Comparison of ENCODE assay signal across 8 cellular contexts in genomic region chr12:10749700-10750384, GRCh38. TPM values are rescaled to one million over a fixed set of nuclear protein-coding genes. Genes with fewer than 3 reads are reported as not detected.
DNase-seq lines count a peak whose midpoint lies in the region; ATAC-seq, FAIRE-seq and TF ChIP-seq lines count a peak whose summit lies in the region.

No MANE protein-coding gene starts in this region.

- H3K4me2 ChIP-seq in HCT116 (ENCODE audit: low read length), result peak overlapping the region; percentile 65

- H3K9me2 ChIP-seq in HCT116 (ENCODE audit: insufficient read depth), result no peaks in the 10 kb centered on the region

- H3K27ac Mint-ChIP-seq in activated naive CD8-positive, alpha-beta T cell treated with anti-CD3 and anti-CD28 coated beads, Interleukin-2, amount 10 ng/mL, durations not matched to agents 7 days and 5 days, result peak overlapping the region; percentile 68

- RAD21 ChIA-PET in HCT116 (lab: Charles Lee; ENCODE audit: low non-redundant PET in 1 of 2, low total read pairs in 2 of 2, uncharacterized antibody in 2 of 2, unreplicated experiment in 2 of 2), result interaction anchor here (0.6 to 1.1 kb wide), 2 partner anchors 514 to 1284 kb away, joined by 3 read pairs; no protein-coding TSS in a partner anchor

- H4K20me1 ChIP-seq in HCT116 (ENCODE audit: insufficient read depth), result no peaks in the 10 kb centered on the region

- H3K9ac ChIP-seq in HCT116 (ENCODE audit: low read length), result 0 out of 2 replicates have a peak overlapping the region, but pooled peaks have one; percentile 11

- FAIRE-seq in urothelium cell line (lab: Jason Lieb, UNC), result peak; percentile 65

- peak overlapping the region; percentile 77 for H3K4me3 Mint-ChIP-seq in activated naive CD8-positive, alpha-beta T cell treated with anti-CD3 and anti-CD28 coated beads, Interleukin-2, amount 10 ng/mL, durations not matched to agents 7 days and 5 days

- H3K27me3 Mint-ChIP-seq in activated naive CD8-positive, alpha-beta T cell treated with anti-CD3 and anti-CD28 coated beads, Interleukin-2, amount 10 ng/mL, durations not matched to agents 7 days and 5 days, result peaks cover 27% of the 10 kb centered on the region

- no TSS peak for BruUV-seq in HCT116 (replicated peaks; lab: Mats Ljungman, UMichigan)

- CTCF ChIA-PET in HCT116 (lab: Charles Lee), result interaction anchor here (0.6 to 2.1 kb wide), 22 partner anchors 10 to 747 kb away, joined by 3 to 15 read pairs (median 4); no protein-coding TSS in a partner anchor

- WGBS in heart left ventricle, 4 donors, result 8 to 10% (median 8%) methylated on average over 17 of the region's 17 CpGs

- H3K9me3 Mint-ChIP-seq in activated naive CD8-positive, alpha-beta T cell treated with anti-CD3 and anti-CD28 coated beads, Interleukin-2, amount 10 ng/mL, durations not matched to agents 7 days and 5 days, result no peaks in the 10 kb centered on the region

- peak overlapping the region; percentile 96 for H2AFZ ChIP-seq in HCT116 (ENCODE audit: low read depth, low read length, poor library complexity, severe bottlenecking)

- intact Hi-C loops in HCT116 (cut with micrococcal nuclease), result loop anchor here (1.0 to 5.0 kb wide), 6 partner anchors 27 to 538 kb away; partner anchors contain the start of genes GABARAPL1, MAGOHB, STYK1 and YBX3
- intact Hi-C loops in heart left ventricle (cut with DNase I), result loop anchor here (1.0 to 10.0 kb wide), 10 partner anchors 27 to 513 kb away; partner anchors contain the start of genes MAGOHB (in 8 of the 10) and YBX3 (in 2 of the 10)
- intact Hi-C loops in posterior vena cava (cut with DNase I), result no loop called here

- TF ChIP-seq CTCF in HCT116 (IDR thresholded peaks at IDR 0.05 in 2 of 3, conservative IDR thresholded peaks at IDR 0.05 in 1 of 3; ENCODE audit: borderline replicate concordance in 1 of 3, insufficient read depth in 1 of 3, low read depth in 2 of 3, low read length in 2 of 3) (peak; percentile 83 to 98 (median 94)), heart left ventricle (IDR thresholded peaks at IDR 0.05) (peak; percentile 81 to 98 (median 90))

- H3K79me2 ChIP-seq in HCT116 (ENCODE audit: insufficient read depth, low read length), result no peaks in the 10 kb centered on the region

- TF ChIP-seq POLR2A in HCT116 (IDR thresholded peaks at IDR 0.05; ENCODE audit: borderline replicate concordance, extremely low read depth, insufficient read depth, insufficient read length), result no peak
- TF ChIP-seq POLR2A in heart left ventricle (IDR thresholded peaks at IDR 0.05), result no peak

- peaks cover 0 to 9% of the 10 kb centered on the region in 2 experiments; a peak in 2 of 4 replicates for H3K4me1 ChIP-seq in HCT116 (ENCODE audit: control insufficient read depth in 1 of 2, insufficient read depth in 2 of 2, low read length in 2 of 2)
- H3K4me1 ChIP-seq in heart left ventricle, result peaks cover 0 to 11% (median 2%) of the 10 kb centered on the region in 12 donors

- H3K36me3 ChIP-seq in HCT116 (ENCODE audit: control insufficient read depth in 1 of 2, insufficient read depth in 2 of 2, low read length in 2 of 2), result no peaks in the 10 kb centered on the region
- H3K36me3 ChIP-seq in heart left ventricle, result no peaks in the 10 kb centered on the region

- H3K27me3 ChIP-seq in HCT116 (ENCODE audit: insufficient read depth, low read length) (no peaks in the 10 kb centered on the region), heart left ventricle (no peaks in the 10 kb centered on the region)

- H3K4me3 ChIP-seq in HCT116 (replicated peaks in 1 of 2; ENCODE audit: low read depth in 1 of 2, low read length in 2 of 2), result peak overlapping the region; percentile 8 to 36; a peak in 2 of 4 replicates
- H3K4me3 ChIP-seq in heart left ventricle, result peak overlapping the region in 10 of 12 donors; percentile 13 to 53 (median 42)

- ATAC-seq in HCT116 (peak; percentile 96), heart left ventricle (peak; percentile 67 to 95 (median 90))
- peak; percentile 77 for ATAC-seq in activated naive CD8-positive, alpha-beta T cell treated with anti-CD3 and anti-CD28 coated beads, Interleukin-2, amount 10 ng/mL, durations not matched to agents 7 days and 5 days (ENCODE audit: low read depth)

- H3K9me3 ChIP-seq in HCT116 (ENCODE audit: control insufficient read depth in 1 of 2, insufficient read depth in 1 of 2, low read depth in 1 of 2, low read length in 2 of 2) (no peaks in the 10 kb centered on the region), heart left ventricle (no peaks in the 10 kb centered on the region)

- TF ChIP-seq RAD21 in HCT116 (IDR thresholded peaks at IDR 0.05; ENCODE audit: low read depth), result peak; percentile 95

- H3K27ac ChIP-seq in HCT116 (ENCODE audit: low read depth, low read length) (no peak overlapping the region), heart left ventricle (peak overlapping the region in 5 of 12 donors; percentile 10 to 51 (median 31))

- peaks cover 18% of the 10 kb centered on the region for H3K4me1 Mint-ChIP-seq in activated naive CD8-positive, alpha-beta T cell treated with anti-CD3 and anti-CD28 coated beads, Interleukin-2, amount 10 ng/mL, durations not matched to agents 7 days and 5 days

- DNase-seq in GM04503 (ENCODE audit: low read depth), result peak; percentile 80
- peak; percentile 94 for DNase-seq in HCT116 (ENCODE audit: low read depth, low spot score)
- peak; percentile 80 for DNase-seq in MV-4-11 (lab: John Stamatoyannopoulos, UW)
- peak; percentile 37 for DNase-seq in SKM-1 (lab: John Stamatoyannopoulos, UW; ENCODE audit: unreplicated experiment)
- peak; percentile 42 for DNase-seq in activated naive CD8-positive, alpha-beta T cell treated with anti-CD3 and anti-CD28 coated beads, Interleukin-2, amount 10 ng/mL, durations not matched to agents 7 days and 5 days
- peak; percentile 56 to 73 (median 61) for DNase-seq in heart left ventricle
- peak; percentile 83 for DNase-seq in posterior vena cava (ENCODE audit: low spot score)
- peak; percentile 86 for DNase-seq in urothelium cell line (ENCODE audit: low spot score)

- H3K36me3 Mint-ChIP-seq in activated naive CD8-positive, alpha-beta T cell treated with anti-CD3 and anti-CD28 coated beads, Interleukin-2, amount 10 ng/mL, durations not matched to agents 7 days and 5 days, result no peaks in the 10 kb centered on the region

- POLR2A ChIA-PET in HCT116 (lab: Charles Lee), result interaction anchor here (0.9 kb wide), 1 partner anchor 31 kb away, joined by 3 read pairs; no protein-coding TSS in a partner anchor
- POLR2A ChIA-PET in activated naive CD8-positive, alpha-beta T cell treated with anti-CD3 and anti-CD28 coated beads, Interleukin-2, amount 10 ng/mL, durations not matched to agents 7 days and 5 days (lab: Charles Lee), result no interaction called here

TF ChIP-seq in HCT116, 20 proteins besides CTCF, POLR2A, EP300 and RAD21:
- TF ChIP-seq SP1 (IDR thresholded peaks at IDR 0.05; ENCODE audit: low read depth) (peak; percentile 57), MAX (IDR thresholded peaks at IDR 0.05) (peak; percentile 54), FOSL1 (IDR thresholded peaks at IDR 0.05; ENCODE audit: low read depth) (peak; percentile 44; the same call in 1 of the 2 replicates), ZNF274 (IDR thresholded peaks at IDR 0.05; ENCODE audit: low read depth, low read length) (no peak), CBX3 (IDR thresholded peaks at IDR 0.05; ENCODE audit: low read depth) (peak; percentile 74; the same call in 1 of the 2 replicates), EZH2phosphoT487 (IDR thresholded peaks at IDR 0.05; ENCODE audit: borderline replicate concordance) (no peak), SIN3A (IDR thresholded peaks at IDR 0.05; ENCODE audit: low read depth) (peak; percentile 34; the same call in 1 of the 2 replicates), CEBPB (IDR thresholded peaks at IDR 0.05; ENCODE audit: low read depth) (0 out of 2 replicates have a peak, but pooled peaks have one; percentile 31), YY1 (IDR thresholded peaks at IDR 0.05; ENCODE audit: extremely low read depth, insufficient replicate concordance, low read depth, low read length) (peak; percentile 18)
TF ChIP-seq in HCT116: peak in this region for 7.

RNA-seq across cellular contexts. Expression of gene YBX3, which starts 26.7 kb away (rescaled TPM):
- total RNA-seq in HCT116 (2021; ENCODE audit: unreplicated experiment) (419 TPM), heart left ventricle (1,000 to 10,000 TPM in 2 of 9 donors, 100 to 1,000 TPM in 7; 399 to 2,225 (median 790) TPM), posterior vena cava (100 to 1,000 TPM; 386 to 502 TPM)
- polyA plus RNA-seq in HCT116 (2012), result 472 and 487 TPM in 2 replicates
- total RNA-seq in activated naive CD8-positive, alpha-beta T cell treated with anti-CD3 and anti-CD28 coated beads, Interleukin-2, amount 10 ng/mL, durations not matched to agents 7 days and 5 days, result 10 to 100 TPM; 72.3 to 78.6 TPM
- 1,000 to 10,000 TPM in 1 of 2 donors, 100 to 1,000 TPM in 1; 429 to 1,753 TPM for polyA plus RNA-seq in heart left ventricle

RNA-seq across cellular contexts. Expression of gene TAS2R7, which starts 52.6 kb away (rescaled TPM):
- total RNA-seq in HCT116 (2021; ENCODE audit: unreplicated experiment) (not detected), heart left ventricle (not detected), posterior vena cava (not detected)
- polyA plus RNA-seq in HCT116 (2012), result not detected in 2 replicates
- not detected for total RNA-seq in activated naive CD8-positive, alpha-beta T cell treated with anti-CD3 and anti-CD28 coated beads, Interleukin-2, amount 10 ng/mL, durations not matched to agents 7 days and 5 days
- polyA plus RNA-seq in heart left ventricle, result not detected

RNA-seq across cellular contexts. Expression of gene TAS2R8, which starts 57.2 kb away (rescaled TPM):
- total RNA-seq in HCT116 (2021; ENCODE audit: unreplicated experiment), result not detected
- 0.04 TPM in 1 of 2 replicates, not detected in the other for polyA plus RNA-seq in HCT116 (2012)
- total RNA-seq in activated naive CD8-positive, alpha-beta T cell treated with anti-CD3 and anti-CD28 coated beads, Interleukin-2, amount 10 ng/mL, durations not matched to agents 7 days and 5 days, result not detected
- total RNA-seq in heart left ventricle, result under 1 TPM in 1 of 9 donors, not detected in 8; 0.50 TPM
- not detected for polyA plus RNA-seq in heart left ventricle
- total RNA-seq in posterior vena cava, result not detected

Comparison
In these comparisons a context has a peak if more than half of its experiments do, and no peak if none do; other contexts are left out.
1. DNase-seq: peak in every context shown above with its lines; median percentile 94 in HCT116; 86 in urothelium cell line; 83 in posterior vena cava; 80 in GM04503; 80 in MV-4-11; 61 in heart left ventricle; 42 in activated naive CD8-positive, alpha-beta T cell treated with anti-CD3 and anti-CD28 coated beads, Interleukin-2, amount 10 ng/mL, durations not matched to agents 7 days and 5 days; 37 in SKM-1.
2. intact Hi-C loops: an anchor here in HCT116 (1.0 to 5.0 kb wide) and heart left ventricle (1.0 to 10.0 kb wide); none called in posterior vena cava.